ENCODE assay signal across 18 cellular contexts in the genomic region with DNA sequence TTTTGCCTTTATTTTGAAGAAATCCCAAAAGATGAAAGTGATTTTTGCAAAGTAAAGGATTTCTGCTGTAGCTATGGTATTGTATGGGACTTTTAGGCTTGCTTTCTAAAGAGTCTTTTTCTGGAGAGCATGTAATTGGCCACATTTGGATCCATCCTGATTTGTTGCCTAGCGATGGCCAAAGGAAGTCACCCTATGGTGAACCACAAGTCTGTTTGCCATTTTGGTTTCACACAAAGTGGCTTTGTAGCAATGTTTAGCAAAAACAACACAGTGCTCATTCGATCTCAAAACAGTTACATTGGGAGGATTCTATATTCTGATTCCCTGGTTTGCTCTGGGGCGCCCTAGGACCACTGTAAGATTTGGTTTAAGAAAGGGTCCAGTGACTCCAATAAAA.
"Had no signal": no experiment of that assay in that cellular context is flagged by ENCODE, and none has a peak within 500 bp of the region (broad histone marks: within the 10 kb centered on the region; RNA-seq: fewer than 3 reads in every experiment).

No MANE protein-coding gene starts in this region.

- DNase-seq: islet precursor cell; left ventricle myocardium inferior; mesendoderm; naive thymus-derived CD4-positive, alpha-beta T cell; ovary; right lobe of liver; stimulated activated CD4-positive, alpha-beta T cell treated with anti-CD3 and anti-CD28 coated beads, Interleukin-1b, Interleukin-23, amount 100 ng/mL, for 48 hours; stimulated activated CD4-positive, alpha-beta T cell treated with anti-CD3 and anti-CD28 coated beads, Interleukin-2, amount 100 ng/mL, for 48 hours; stimulated activated CD4-positive, alpha-beta T cell treated with anti-CD3 and anti-CD28 coated beads, Interleukin-4, amount 100 ng/mL, for 4 hours; stimulated activated CD8-positive, alpha-beta memory T cell treated with anti-CD3 and anti-CD28 coated beads, Interleukin-4, amount 100 ng/mL, for 48 hours; stimulated activated naive CD4-positive, alpha-beta T cell treated with Interleukin-2 at 50 U/mL for 16 hours; stimulated activated naive CD8-positive, alpha-beta T cell treated with anti-CD3 and anti-CD28 coated beads, Interleukin-15, amount 100 ng/mL, for 72 hours; substantia nigra had no signal

- ATAC-seq: naive thymus-derived CD4-positive, alpha-beta T cell; natural killer cell treated with Interleukin-12 subunit alpha and Interleukin-12 subunit beta and Interleukin-15 and Interleukin-18, amount 100 ng/mL, for 72 hours; right lobe of liver; stimulated activated memory B cell treated with anti-CD40 and anti-IgM and Interleukin-4, amounts not matched to agents 10 μg/mL and 1 μg/mL and 100 μg/mL, for 72 hours; stimulated activated naive CD8-positive, alpha-beta T cell treated with anti-CD3 and anti-CD28 coated beads, Interleukin-15, amount 100 ng/mL, for 72 hours had no signal

- H3K4me3 Mint-ChIP-seq: mesothelial cell of epicardium; naive thymus-derived CD4-positive, alpha-beta T cell; natural killer cell treated with Interleukin-12 subunit alpha and Interleukin-12 subunit beta and Interleukin-15 and Interleukin-18, amount 100 ng/mL, for 72 hours; stimulated activated memory B cell treated with anti-CD40 and anti-IgM and Interleukin-4, amounts not matched to agents 10 μg/mL and 1 μg/mL and 100 μg/mL, for 72 hours; stimulated activated naive CD8-positive, alpha-beta T cell treated with anti-CD3 and anti-CD28 coated beads, Interleukin-15, amount 100 ng/mL, for 72 hours; type B pancreatic cell had no signal

- H3K36me3 Mint-ChIP-seq: mesothelial cell of epicardium; naive thymus-derived CD4-positive, alpha-beta T cell; natural killer cell treated with Interleukin-12 subunit alpha and Interleukin-12 subunit beta and Interleukin-15 and Interleukin-18, amount 100 ng/mL, for 72 hours; stimulated activated memory B cell treated with anti-CD40 and anti-IgM and Interleukin-4, amounts not matched to agents 10 μg/mL and 1 μg/mL and 100 μg/mL, for 72 hours; type B pancreatic cell had no signal

- H3K4me1 Mint-ChIP-seq: mesothelial cell of epicardium; stimulated activated memory B cell treated with anti-CD40 and anti-IgM and Interleukin-4, amounts not matched to agents 10 μg/mL and 1 μg/mL and 100 μg/mL, for 72 hours had no signal

- H3K27ac Mint-ChIP-seq: mesothelial cell of epicardium; naive thymus-derived CD4-positive, alpha-beta T cell; natural killer cell treated with Interleukin-12 subunit alpha and Interleukin-12 subunit beta and Interleukin-15 and Interleukin-18, amount 100 ng/mL, for 72 hours; progenitor cell of endocrine pancreas; stimulated activated memory B cell treated with anti-CD40 and anti-IgM and Interleukin-4, amounts not matched to agents 10 μg/mL and 1 μg/mL and 100 μg/mL, for 72 hours; stimulated activated naive CD8-positive, alpha-beta T cell treated with anti-CD3 and anti-CD28 coated beads, Interleukin-15, amount 100 ng/mL, for 72 hours; type B pancreatic cell had no signal

- H3K27me3 Mint-ChIP-seq: stimulated activated memory B cell treated with anti-CD40 and anti-IgM and Interleukin-4, amounts not matched to agents 10 μg/mL and 1 μg/mL and 100 μg/mL, for 72 hours; stimulated activated naive CD8-positive, alpha-beta T cell treated with anti-CD3 and anti-CD28 coated beads, Interleukin-15, amount 100 ng/mL, for 72 hours had no signal

- H3K9me3 Mint-ChIP-seq: natural killer cell treated with Interleukin-12 subunit alpha and Interleukin-12 subunit beta and Interleukin-15 and Interleukin-18, amount 100 ng/mL, for 72 hours; stimulated activated memory B cell treated with anti-CD40 and anti-IgM and Interleukin-4, amounts not matched to agents 10 μg/mL and 1 μg/mL and 100 μg/mL, for 72 hours; stimulated activated naive CD8-positive, alpha-beta T cell treated with anti-CD3 and anti-CD28 coated beads, Interleukin-15, amount 100 ng/mL, for 72 hours; type B pancreatic cell had no signal
